In genomic region chr13:75362026-75362425, GRCh38 we compare ENCODE assay signal across 25 cellular contexts.
"Had no signal": no experiment of that assay in that cellular context is flagged by ENCODE, and none has a peak within 500 bp of the region (broad histone marks: within the 10 kb centered on the region; RNA-seq: fewer than 3 reads in every experiment).

No MANE protein-coding gene starts in this region.

- H3K4me3 ChIP-seq: esophagus muscularis mucosa, mucosa of descending colon, ovary, prostate gland, sigmoid colon, skin epidermis, testis, tibial nerve had no signal

- ATAC-seq: effector memory CD8-positive, alpha-beta T cell; left cardiac atrium; mucosa of descending colon; naive thymus-derived CD8-positive, alpha-beta T cell; stimulated activated naive B cell treated with anti-CD40 and anti-IgM and Interleukin-4, amounts not matched to agents 10 μg/mL and 1 μg/mL and 100 μg/mL, for 72 hours; stimulated activated naive CD8-positive, alpha-beta T cell treated with anti-CD3 and anti-CD28 coated beads, Interleukin-15, amount 100 ng/mL, for 72 hours had no signal

- H3K27me3 ChIP-seq: esophagus muscularis mucosa, ovary, sigmoid colon, testis, tibial nerve had no signal

- H3K4me1 Mint-ChIP-seq: neural crest cell had no signal

- H3K4me1 ChIP-seq: prostate gland, testis had no signal

- H3K4me3 Mint-ChIP-seq: dendritic cell treated with granulocyte-macrophage colony-stimulating factor and Interleukin-4, amounts not matched to agents 40 ng/mL and 50 ng/mL, for 4 days; effector memory CD8-positive, alpha-beta T cell; immature natural killer cell; naive thymus-derived CD8-positive, alpha-beta T cell; neural crest cell; stimulated activated naive B cell treated with anti-CD40 and anti-IgM and Interleukin-4, amounts not matched to agents 10 μg/mL and 1 μg/mL and 100 μg/mL, for 72 hours; stimulated activated naive CD8-positive, alpha-beta T cell treated with anti-CD3 and anti-CD28 coated beads, Interleukin-15, amount 100 ng/mL, for 72 hours had no signal

- H3K36me3 Mint-ChIP-seq: immature natural killer cell; naive thymus-derived CD8-positive, alpha-beta T cell; stimulated activated naive B cell treated with anti-CD40 and anti-IgM and Interleukin-4, amounts not matched to agents 10 μg/mL and 1 μg/mL and 100 μg/mL, for 72 hours had no signal

- DNase-seq: cerebellar nuclear complex; effector memory CD8-positive, alpha-beta T cell; immature natural killer cell; left cardiac atrium; mammary epithelial cell; mucosa of descending colon; naive thymus-derived CD8-positive, alpha-beta T cell; nucleus accumbens; retina; sigmoid colon; stimulated activated CD4-positive, alpha-beta T cell treated with anti-CD3 and anti-CD28 coated beads, Interleukin-2, amount 100 ng/mL, for 24 hours; stimulated activated CD4-positive, alpha-beta T cell treated with anti-CD3 and anti-CD28 coated beads, Interleukin-4, amount 100 ng/mL, for 4 hours; stimulated activated naive B cell treated with anti-CD40 and anti-IgM and Interleukin-4, amounts not matched to agents 10 μg/mL and 1 μg/mL and 100 μg/mL, for 72 hours; stimulated activated naive CD8-positive, alpha-beta T cell treated with anti-CD3 and anti-CD28 coated beads, Interleukin-15, amount 100 ng/mL, for 72 hours; testis had no signal

- H3K9me3 ChIP-seq: esophagus muscularis mucosa, mucosa of descending colon, ovary, prostate gland, sigmoid colon, testis, tibial nerve had no signal

- H3K27ac Mint-ChIP-seq: dendritic cell treated with granulocyte-macrophage colony-stimulating factor and Interleukin-4, amounts not matched to agents 40 ng/mL and 50 ng/mL, for 4 days; effector memory CD8-positive, alpha-beta T cell; immature natural killer cell; stimulated activated naive B cell treated with anti-CD40 and anti-IgM and Interleukin-4, amounts not matched to agents 10 μg/mL and 1 μg/mL and 100 μg/mL, for 72 hours; stimulated activated naive CD8-positive, alpha-beta T cell treated with anti-CD3 and anti-CD28 coated beads, Interleukin-15, amount 100 ng/mL, for 72 hours had no signal

- H3K27me3 Mint-ChIP-seq: dendritic cell treated with granulocyte-macrophage colony-stimulating factor and Interleukin-4, amounts not matched to agents 40 ng/mL and 50 ng/mL, for 4 days; stimulated activated naive B cell treated with anti-CD40 and anti-IgM and Interleukin-4, amounts not matched to agents 10 μg/mL and 1 μg/mL and 100 μg/mL, for 72 hours; stimulated activated naive CD8-positive, alpha-beta T cell treated with anti-CD3 and anti-CD28 coated beads, Interleukin-15, amount 100 ng/mL, for 72 hours had no signal

- H3K36me3 ChIP-seq: ovary, prostate gland, sigmoid colon had no signal

- H3K27ac ChIP-seq: epithelial cell of prostate, esophagus muscularis mucosa, ovary, prostate gland, sigmoid colon, skin epidermis, testis, tibial nerve had no signal

- FAIRE-seq: colon, keratinocyte had no signal

- H3K9me3 Mint-ChIP-seq: dendritic cell treated with granulocyte-macrophage colony-stimulating factor and Interleukin-4, amounts not matched to agents 40 ng/mL and 50 ng/mL, for 4 days; effector memory CD8-positive, alpha-beta T cell; immature natural killer cell; naive thymus-derived CD8-positive, alpha-beta T cell; neural crest cell; stimulated activated naive B cell treated with anti-CD40 and anti-IgM and Interleukin-4, amounts not matched to agents 10 μg/mL and 1 μg/mL and 100 μg/mL, for 72 hours; stimulated activated naive CD8-positive, alpha-beta T cell treated with anti-CD3 and anti-CD28 coated beads, Interleukin-15, amount 100 ng/mL, for 72 hours had no signal
